Comparison of ENCODE assay signal across 2 cellular contexts in genomic region chr11:95283653-95284052, GRCh38.
A peak's percentile ranks its signal among the peaks of the same experiment; 100 is the strongest.
TF ChIP-seq lines count a peak whose summit lies in the region.

No MANE protein-coding gene starts in this region.

TF ChIP-seq in H1, 55 proteins besides CTCF, POLR2A, EP300 and RAD21:
- TF ChIP-seq NANOG (IDR thresholded peaks at IDR 0.05; ENCODE audit: insufficient read depth, low read depth, low read length, poor library complexity, severe bottlenecking) (no peak), EGR1 (IDR thresholded peaks at IDR 0.05; ENCODE audit: borderline replicate concordance, low read depth, low read length) (no peak), TEAD4 (IDR thresholded peaks at IDR 0.05; ENCODE audit: low read depth, low read length) (no peak), USF2 (IDR thresholded peaks at IDR 0.05; ENCODE audit: low read length) (no peak), SAP30 (IDR thresholded peaks at IDR 0.05; ENCODE audit: insufficient read depth, insufficient replicate concordance, low read length) (no peak), SRF (IDR thresholded peaks at IDR 0.05; ENCODE audit: low read depth, low read length) (no peak), MAX (IDR thresholded peaks at IDR 0.05) (no peak), RXRA (IDR thresholded peaks at IDR 0.05; ENCODE audit: insufficient read depth, low read depth, low read length) (no peak), SUZ12 (IDR thresholded peaks at IDR 0.05; ENCODE audit: low read length) (no peak)

TF ChIP-seq in HepG2, 621 proteins besides CTCF, POLR2A, EP300 and RAD21:
- TF ChIP-seq CEBPB (IDR thresholded peaks at IDR 0.05; ENCODE audit: borderline replicate concordance, low read depth, low read length) (peak; percentile 53), FOXO4 (CRISPR knock-in tag; conservative IDR thresholded peaks at IDR 0.05) (no peak)
